15 cellular contexts compared by ENCODE assay signal in the genomic region with DNA sequence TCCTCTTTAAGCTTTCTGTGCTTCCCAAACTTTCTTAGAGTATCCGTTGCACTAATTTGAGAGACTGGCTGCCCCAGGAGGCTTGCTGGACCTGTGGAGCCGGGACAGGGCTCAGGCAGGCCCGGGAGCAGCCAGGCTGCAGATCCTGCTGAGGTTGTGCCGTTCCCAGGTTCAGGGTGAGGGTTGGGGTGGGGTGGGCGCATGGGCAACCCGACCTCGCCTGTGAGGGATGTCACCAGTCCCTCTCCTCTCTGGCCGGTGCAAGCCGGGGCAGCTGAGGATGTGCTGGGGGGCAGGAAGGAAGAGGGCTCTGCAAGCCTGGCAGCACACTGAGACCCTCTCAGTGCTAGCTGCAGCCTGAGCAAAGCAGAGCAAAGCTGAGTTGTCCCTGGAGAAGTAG. TPM values are rescaled to one million over a fixed set of nuclear protein-coding genes. Genes with fewer than 3 reads are reported as not detected.
"Had no signal": no experiment of that assay in that cellular context is flagged by ENCODE, and none has a peak within 500 bp of the region (broad histone marks: within the 10 kb centered on the region; RNA-seq: fewer than 3 reads in every experiment).

No MANE protein-coding gene starts in this region.

- H3K27ac ChIP-seq: left lung, pancreas, prostate gland, stomach, testis, thyroid gland, transverse colon, upper lobe of left lung had no signal

- H3K4me1 ChIP-seq: pancreas, prostate gland, stomach, testis, transverse colon had no signal

- H3K36me3 ChIP-seq: pancreas, prostate gland, thyroid gland, transverse colon had no signal

- H3K9me3 ChIP-seq: left lung, mucosa of descending colon, pancreas, prostate gland, stomach, testis, thyroid gland, transverse colon, upper lobe of left lung had no signal

- FAIRE-seq: islet of Langerhans, kidney, pancreas, urothelium cell line had no signal

- H3K4me3 ChIP-seq: left lung, lung, mucosa of descending colon, pancreas, prostate gland, smooth muscle cell, stomach, testis, thyroid gland, transverse colon, upper lobe of left lung had no signal

- H3K4me2 ChIP-seq: smooth muscle cell had no signal

- H3K27me3 ChIP-seq: left lung, stomach, testis, thyroid gland, transverse colon, upper lobe of left lung had no signal

RNA-seq across cellular contexts. Expression of a gene that starts 57.6 kb away (rescaled TPM):
- polyA plus RNA-seq: naive thymus-derived CD4-positive, alpha-beta T cell had no signal
